Comparison of ENCODE assay signal across 34 cellular contexts in the genomic region with DNA sequence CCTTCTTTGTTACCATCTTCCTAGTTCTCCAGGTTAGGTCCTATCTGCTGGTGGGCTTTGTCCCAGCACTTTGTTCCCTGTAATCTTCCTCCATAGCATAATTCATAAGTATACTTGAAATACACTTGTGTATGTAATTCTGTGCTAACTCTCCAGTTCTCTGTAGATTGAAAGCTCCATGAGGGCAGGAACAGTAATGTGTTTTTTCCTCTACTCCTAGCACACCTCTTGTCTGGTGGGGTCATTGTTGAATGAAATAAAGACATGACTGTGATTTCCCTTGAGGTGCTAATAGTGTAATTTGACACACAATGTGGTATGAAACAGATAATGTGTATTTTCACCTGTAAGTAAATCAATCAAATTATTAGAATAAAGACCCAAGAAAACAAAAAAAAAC.
"Had no signal": no experiment of that assay in that cellular context is flagged by ENCODE, and none has a peak within 500 bp of the region (broad histone marks: within the 10 kb centered on the region; RNA-seq: fewer than 3 reads in every experiment).

No MANE protein-coding gene starts in this region.

- H3K9me3 ChIP-seq: esophagus squamous epithelium, gastroesophageal sphincter had no signal

- H3K4me3 Mint-ChIP-seq: activated CD4-positive, alpha-beta memory T cell treated with anti-CD3 and anti-CD28 coated beads for 36 hours; activated CD4-positive, alpha-beta T cell treated with anti-CD3 and anti-CD28 coated beads for 36 hours; activated CD4-positive, alpha-beta T cell treated with anti-CD3 and anti-CD28 coated beads, Interleukin-2, amount 10 ng/mL, durations not matched to agents 24 days and 14 days; activated CD8-positive, alpha-beta T cell treated with anti-CD3 and anti-CD28 coated beads, Interleukin-2, amount 10 ng/mL, durations not matched to agents 7 days and 5 days; activated naive CD4-positive, alpha-beta T cell treated with anti-CD3 and anti-CD28 coated beads, Interleukin-2, amount 10 ng/mL, durations not matched to agents 7 days and 5 days; activated naive CD8-positive, alpha-beta T cell treated with anti-CD3 and anti-CD28 coated beads, Interleukin-2, amount 10 ng/mL, durations not matched to agents 7 days and 5 days; activated T-cell treated with anti-CD3 and anti-CD28 coated beads, Interleukin-2, amount 50 U/mL, for 24 hours; activated T-cell treated with anti-CD3 and anti-CD28 coated beads, Interleukin-2, amount 50 U/mL, for 72 hours; central memory CD8-positive, alpha-beta T cell; T-helper 1 cell treated with Interleukin-12 subunit alpha and Interleukin-12 subunit beta and Interleukin-4 antibody, amounts not matched to agents 30 μg/mL and 1 μg/mL, for 36 hours; T-helper 2 cell treated with Interferon-gamma antibody and Interleukin-4, amounts not matched to agents 5 μg/mL and 100 μg/mL, for 36 hours had no signal

- H3K4me3 ChIP-seq: esophagus squamous epithelium, gastroesophageal sphincter had no signal

- FAIRE-seq: astrocyte, bronchial epithelial cell, endometrium, endothelial cell of umbilical vein had no signal

- H3K4me1 ChIP-seq: gastroesophageal sphincter had no signal

- ATAC-seq: activated CD4-positive, alpha-beta T cell treated with anti-CD3 and anti-CD28 coated beads for 36 hours; activated CD8-positive, alpha-beta T cell treated with anti-CD3 and anti-CD28 coated beads, Interleukin-2, amount 10 ng/mL, durations not matched to agents 7 days and 5 days; activated naive CD4-positive, alpha-beta T cell treated with anti-CD3 and anti-CD28 coated beads, Interleukin-2, amount 50 U/mL, for 72 hours; activated T-cell treated with anti-CD3 and anti-CD28 coated beads, Interleukin-2, amount 50 U/mL, for 72 hours; gastroesophageal sphincter had no signal

- H3K4me1 Mint-ChIP-seq: activated naive CD4-positive, alpha-beta T cell treated with anti-CD3 and anti-CD28 coated beads, Interleukin-2, amount 10 ng/mL, durations not matched to agents 7 days and 5 days had no signal

- H3K27ac ChIP-seq: brain microvascular endothelial cell, epithelial cell of prostate, esophagus squamous epithelium, gastroesophageal sphincter, WERI-Rb-1 had no signal

- H3K36me3 ChIP-seq: brain microvascular endothelial cell, gastroesophageal sphincter, WERI-Rb-1 had no signal

- H3K27me3 Mint-ChIP-seq: activated CD4-positive, alpha-beta memory T cell treated with anti-CD3 and anti-CD28 coated beads for 36 hours; activated CD4-positive, alpha-beta T cell treated with anti-CD3 and anti-CD28 coated beads for 36 hours; activated CD4-positive, alpha-beta T cell treated with anti-CD3 and anti-CD28 coated beads, Interleukin-2, amount 10 ng/mL, durations not matched to agents 24 days and 14 days; activated naive CD4-positive, alpha-beta T cell treated with anti-CD3 and anti-CD28 coated beads, Interleukin-2, amount 10 ng/mL, durations not matched to agents 7 days and 5 days; activated naive CD8-positive, alpha-beta T cell treated with anti-CD3 and anti-CD28 coated beads, Interleukin-2, amount 10 ng/mL, durations not matched to agents 7 days and 5 days; activated T-cell treated with anti-CD3 and anti-CD28 coated beads, Interleukin-2, amount 50 U/mL, for 24 hours; central memory CD8-positive, alpha-beta T cell had no signal

- DNase-seq: activated CD4-positive, alpha-beta memory T cell treated with anti-CD3 and anti-CD28 coated beads for 36 hours; activated CD4-positive, alpha-beta T cell treated with anti-CD3 and anti-CD28 coated beads for 36 hours; activated CD4-positive, alpha-beta T cell treated with anti-CD3 and anti-CD28 coated beads, Interleukin-2, amount 10 ng/mL, durations not matched to agents 24 days and 14 days; activated CD4-positive, CD25-positive, alpha-beta regulatory T cell; activated CD4-positive, CD25-positive, alpha-beta regulatory T cell treated with anti-CD3 and anti-CD28 coated beads, Interleukin-2, amount 50 U/mL, for 72 hours; activated CD8-positive, alpha-beta memory T cell treated with anti-CD3 and anti-CD28 coated beads, Interleukin-2, amount 50 U/mL, for 48 hours; activated CD8-positive, alpha-beta T cell treated with anti-CD3 and anti-CD28 coated beads, Interleukin-2, amount 10 ng/mL, durations not matched to agents 7 days and 5 days; activated gamma-delta T cell; activated naive CD4-positive, alpha-beta T cell; activated naive CD4-positive, alpha-beta T cell treated with anti-CD3 and anti-CD28 coated beads, Interleukin-2, amount 10 ng/mL, durations not matched to agents 7 days and 5 days; activated naive CD8-positive, alpha-beta T cell treated with anti-CD3 and anti-CD28 coated beads, Interleukin-2, amount 10 ng/mL, durations not matched to agents 7 days and 5 days; activated T-cell treated with anti-CD3 and anti-CD28 coated beads for 4 hours; activated T-cell treated with anti-CD3 and anti-CD28 coated beads, Interleukin-2, amount 50 U/mL, for 24 hours; activated T-cell treated with anti-CD3 and anti-CD28 coated beads, Interleukin-2, amount 50 U/mL, for 72 hours; anterior cingulate cortex; brain microvascular endothelial cell; cortex of kidney; dermis blood vessel endothelial cell; effector CD8-positive, alpha-beta T cell; esophagus squamous epithelium; foreskin melanocyte; head of caudate nucleus; T1000; WERI-Rb-1 had no signal

- H3K27me3 ChIP-seq: brain microvascular endothelial cell, esophagus squamous epithelium, gastroesophageal sphincter had no signal

- H3K9me3 Mint-ChIP-seq: activated CD4-positive, alpha-beta memory T cell treated with anti-CD3 and anti-CD28 coated beads for 36 hours; activated CD4-positive, alpha-beta T cell treated with anti-CD3 and anti-CD28 coated beads, Interleukin-2, amount 10 ng/mL, durations not matched to agents 24 days and 14 days; activated naive CD4-positive, alpha-beta T cell treated with anti-CD3 and anti-CD28 coated beads, Interleukin-2, amount 10 ng/mL, durations not matched to agents 7 days and 5 days; activated T-cell treated with anti-CD3 and anti-CD28 coated beads, Interleukin-2, amount 50 U/mL, for 24 hours; central memory CD8-positive, alpha-beta T cell; T-helper 1 cell treated with Interleukin-12 subunit alpha and Interleukin-12 subunit beta and Interleukin-4 antibody, amounts not matched to agents 30 μg/mL and 1 μg/mL, for 36 hours; T-helper 2 cell treated with Interferon-gamma antibody and Interleukin-4, amounts not matched to agents 5 μg/mL and 100 μg/mL, for 36 hours had no signal

- H3K27ac Mint-ChIP-seq: activated CD4-positive, alpha-beta memory T cell treated with anti-CD3 and anti-CD28 coated beads for 36 hours; activated CD4-positive, alpha-beta T cell treated with anti-CD3 and anti-CD28 coated beads for 36 hours; activated CD4-positive, alpha-beta T cell treated with anti-CD3 and anti-CD28 coated beads, Interleukin-2, amount 10 ng/mL, durations not matched to agents 24 days and 14 days; activated CD8-positive, alpha-beta T cell treated with anti-CD3 and anti-CD28 coated beads, Interleukin-2, amount 10 ng/mL, durations not matched to agents 7 days and 5 days; activated naive CD4-positive, alpha-beta T cell treated with anti-CD3 and anti-CD28 coated beads, Interleukin-2, amount 10 ng/mL, durations not matched to agents 7 days and 5 days; activated naive CD8-positive, alpha-beta T cell treated with anti-CD3 and anti-CD28 coated beads, Interleukin-2, amount 10 ng/mL, durations not matched to agents 7 days and 5 days; activated T-cell treated with anti-CD3 and anti-CD28 coated beads, Interleukin-2, amount 50 U/mL, for 24 hours; activated T-cell treated with anti-CD3 and anti-CD28 coated beads, Interleukin-2, amount 50 U/mL, for 72 hours; T-helper 1 cell treated with Interleukin-12 subunit alpha and Interleukin-12 subunit beta and Interleukin-4 antibody, amounts not matched to agents 30 μg/mL and 1 μg/mL, for 36 hours; T-helper 2 cell treated with Interferon-gamma antibody and Interleukin-4, amounts not matched to agents 5 μg/mL and 100 μg/mL, for 36 hours had no signal
